Comparison of ENCODE assay signal across 8 cellular contexts in genomic region chr12:48002179-48002601, GRCh38.
DNase-seq lines count a peak whose midpoint lies in the region; ATAC-seq and TF ChIP-seq lines count a peak whose summit lies in the region.

No MANE protein-coding gene starts in this region.

- H3K9ac ChIP-seq in Loucy (ENCODE audit: low read depth, low read length, poor library complexity, severe bottlenecking): peak overlapping the region; percentile 39

- H3K4me3 ChIP-seq in Loucy (ENCODE audit: low read length, poor library complexity, severe bottlenecking) (peak overlapping the region; percentile 83), coronary artery (peak overlapping the region; percentile 65), neuron (ENCODE audit: low read length) (peak overlapping the region; percentile 65)

- no peak for TF ChIP-seq POLR2A in erythroblast (IDR thresholded peaks at IDR 0.05; ENCODE audit: low read length)

- TF ChIP-seq CTCF in C4-2B (conservative IDR thresholded peaks at IDR 0.05): no peak
- no peak for TF ChIP-seq CTCF in Loucy (conservative IDR thresholded peaks at IDR 0.05; ENCODE audit: low read length)
- TF ChIP-seq CTCF in coronary artery (IDR thresholded peaks at IDR 0.05): no peak

- no peak for DNase-seq in coronary artery (ENCODE audit: low spot score)
- DNase-seq in erythroblast (lab: John Stamatoyannopoulos, UW): no peak
- DNase-seq in NCI-H2196 (lab: John Stamatoyannopoulos, UW; ENCODE audit: unreplicated experiment): no peak
- no peak for DNase-seq in amygdala (lab: John Stamatoyannopoulos, UW)

- no peaks in the 10 kb centered on the region for H3F3A ChIP-seq in Loucy (ENCODE audit: low read depth)

- peaks cover 16% of the 10 kb centered on the region for H3K27me3 ChIP-seq in Loucy (ENCODE audit: insufficient read depth, low read length, poor library complexity, severe bottlenecking)
- no peaks in the 10 kb centered on the region for H3K27me3 ChIP-seq in neuron (ENCODE audit: insufficient read depth, low read length)

- H3K36me3 ChIP-seq in Loucy (ENCODE audit: insufficient read depth, low read length) (peaks cover 9% of the 10 kb centered on the region; the same call in 1 of the 2 replicates), neuron (ENCODE audit: insufficient read depth, low read length) (peaks cover 8% of the 10 kb centered on the region)

- H3K9me3 ChIP-seq in Loucy (ENCODE audit: insufficient read depth, low read depth, low read length): no peaks in the 10 kb centered on the region
- no peaks in the 10 kb centered on the region for H3K9me3 ChIP-seq in neuron (ENCODE audit: low read length)

- H3K9me2 ChIP-seq in Loucy (replicated peaks; ENCODE audit: low read depth, low read length): no peaks in the 10 kb centered on the region

- H3K4me2 ChIP-seq in Loucy (ENCODE audit: low read depth, low read length, poor library complexity, severe bottlenecking): peak overlapping the region; percentile 75

- peak overlapping the region; percentile 28; the same call in 1 of the 2 replicates for H3K27ac ChIP-seq in C4-2B
- no peak overlapping the region for H3K27ac ChIP-seq in coronary artery

- H3K4me1 ChIP-seq in Loucy (ENCODE audit: insufficient read depth, low read length, poor library complexity, severe bottlenecking) (peaks cover 35% of the 10 kb centered on the region), neuron (ENCODE audit: insufficient read depth, low read length) (peaks cover 36% of the 10 kb centered on the region)

- H4K20me1 ChIP-seq in Loucy (ENCODE audit: insufficient read depth, low read length, poor library complexity, severe bottlenecking): peaks cover 26% of the 10 kb centered on the region

- H3K79me2 ChIP-seq in Loucy (ENCODE audit: insufficient read depth, low read length): peaks cover 53% of the 10 kb centered on the region

- no peak for ATAC-seq in HG03457 (IDR thresholded peaks at IDR 0.05; ENCODE audit: unreplicated experiment)

- 0 out of 2 replicates have a peak overlapping the region, but pooled peaks have one; percentile 74 for H2AFZ ChIP-seq in Loucy (ENCODE audit: low read length)
- peak overlapping the region; percentile 21 for H2AFZ ChIP-seq in neuron (ENCODE audit: low read depth, low read length)
